ENCODE assay signal across 8 cellular contexts in the genomic region with DNA sequence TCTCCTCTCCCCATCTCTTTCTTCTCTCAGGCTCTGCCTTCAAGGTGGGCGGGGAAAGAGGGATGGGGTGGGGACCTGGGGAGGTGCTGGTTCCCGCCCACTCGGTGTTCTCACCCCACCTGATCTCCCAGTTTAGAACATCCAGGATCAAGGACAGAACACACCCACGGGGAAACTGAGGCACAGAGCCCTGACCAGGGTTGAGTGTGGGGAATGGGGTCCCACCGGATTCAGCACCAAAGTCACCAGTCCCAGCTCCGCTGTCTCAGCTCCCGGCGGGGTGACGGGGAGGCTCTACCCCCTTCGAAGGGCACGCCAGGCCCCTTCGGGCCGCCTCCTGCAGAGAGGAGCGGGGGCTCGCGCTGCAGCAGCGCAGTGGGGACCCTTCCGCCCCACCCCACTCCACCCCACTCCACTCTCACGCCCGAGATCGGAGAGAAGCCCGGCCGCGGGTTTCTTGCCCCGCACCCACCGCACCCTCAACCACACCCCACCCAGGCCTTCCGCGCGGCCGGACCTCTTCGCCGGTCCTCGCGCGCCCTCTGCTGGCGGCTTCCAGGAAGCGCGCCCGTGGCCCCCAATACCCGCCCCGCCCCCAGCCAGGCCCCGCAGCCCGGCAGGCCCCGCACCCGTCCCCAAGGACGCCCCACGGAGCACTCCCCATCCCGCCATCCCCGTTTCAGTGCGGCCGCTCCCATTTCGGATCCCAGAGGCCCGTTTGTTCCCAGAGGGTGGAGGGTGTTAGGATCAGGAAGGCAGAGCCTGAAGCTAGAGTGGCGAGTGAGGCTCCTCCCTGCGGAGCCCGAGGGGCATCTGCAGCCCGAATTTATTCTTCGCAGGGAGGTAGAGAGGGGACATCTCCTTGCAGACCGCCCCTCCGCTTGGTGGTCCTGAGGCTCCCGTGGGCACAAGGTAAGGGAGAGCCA. TPM values are rescaled to one million over a fixed set of nuclear protein-coding genes. Genes with fewer than 3 reads are reported as not detected.
DNase-seq lines count a peak whose midpoint lies in the region; ATAC-seq lines count a peak whose summit lies in the region.

No MANE protein-coding gene starts in this region.

- CTCF ChIA-PET in activated CD4-positive, alpha-beta memory T cell treated with anti-CD3 and anti-CD28 coated beads, Interleukin-2, amount 10 ng/mL, durations not matched to agents 7 days and 5 days (lab: Charles Lee): interaction anchor here (0.6 to 4.5 kb wide), 35 partner anchors 8 to 520 kb away, joined by 3 to 67 read pairs (median 5); a partner anchor contains a TSS

- no peaks in the 10 kb centered on the region for H3K36me3 Mint-ChIP-seq in activated CD4-positive, alpha-beta memory T cell treated with anti-CD3 and anti-CD28 coated beads, Interleukin-2, amount 10 ng/mL, durations not matched to agents 7 days and 5 days (ENCODE audit: low read depth)

- peaks cover 18% of the 10 kb centered on the region for H3K4me1 Mint-ChIP-seq in activated CD4-positive, alpha-beta memory T cell treated with anti-CD3 and anti-CD28 coated beads, Interleukin-2, amount 10 ng/mL, durations not matched to agents 7 days and 5 days

- no peaks in the 10 kb centered on the region for H3K9me3 Mint-ChIP-seq in activated CD4-positive, alpha-beta memory T cell treated with anti-CD3 and anti-CD28 coated beads, Interleukin-2, amount 10 ng/mL, durations not matched to agents 7 days and 5 days

- peaks cover 39% of the 10 kb centered on the region for H3K27me3 Mint-ChIP-seq in activated CD4-positive, alpha-beta memory T cell treated with anti-CD3 and anti-CD28 coated beads, Interleukin-2, amount 10 ng/mL, durations not matched to agents 7 days and 5 days

- peak overlapping the region; percentile 73 for H3K4me3 Mint-ChIP-seq in activated CD4-positive, alpha-beta memory T cell treated with anti-CD3 and anti-CD28 coated beads, Interleukin-2, amount 10 ng/mL, durations not matched to agents 7 days and 5 days

- DNase-seq in NCI-H748 (lab: John Stamatoyannopoulos, UW; ENCODE audit: unreplicated experiment) (peak; percentile 70), NCI-H748 treated with DMSO at 0.1 percent for 48 hours (lab: John Stamatoyannopoulos, UW) (no peak), NCI-H2227 (lab: John Stamatoyannopoulos, UW; ENCODE audit: unreplicated experiment) (peak; percentile 85), medulla oblongata (ENCODE audit: extremely low spot score) (peak; percentile 74)
- DNase-seq in activated CD4-positive, alpha-beta memory T cell treated with anti-CD3 and anti-CD28 coated beads, Interleukin-2, amount 10 ng/mL, durations not matched to agents 7 days and 5 days: peak; percentile 84
- peak; percentile 71 for DNase-seq in effector CD4-positive, alpha-beta T cell
- DNase-seq in stimulated activated CD4-positive, alpha-beta T cell treated with anti-CD3 and anti-CD28 coated beads, TNF-alpha, amount 100 ng/mL, for 4 hours (ENCODE audit: low read depth in 3 of 3): peak; percentile 62 to 74 (median 66)

- POLR2A ChIA-PET in activated CD4-positive, alpha-beta memory T cell treated with anti-CD3 and anti-CD28 coated beads, Interleukin-2, amount 10 ng/mL, durations not matched to agents 7 days and 5 days (lab: Charles Lee): interaction anchor here (1.1 to 1.9 kb wide), 3 partner anchors 11 to 24 kb away, joined by 3 to 5 read pairs (median 4); no protein-coding TSS in a partner anchor

- H3K27ac Mint-ChIP-seq in activated CD4-positive, alpha-beta memory T cell treated with anti-CD3 and anti-CD28 coated beads, Interleukin-2, amount 10 ng/mL, durations not matched to agents 7 days and 5 days: no peak overlapping the region

- peak; percentile 65 for ATAC-seq in HG02943 (IDR thresholded peaks at IDR 0.05; ENCODE audit: low read depth, unreplicated experiment)

RNA-seq across cellular contexts. Expression of a gene that starts 18.0 kb away (rescaled TPM):
- 10 to 100 TPM; 31.9 to 35.9 TPM for total RNA-seq in activated CD4-positive, alpha-beta memory T cell treated with anti-CD3 and anti-CD28 coated beads, Interleukin-2, amount 10 ng/mL, durations not matched to agents 7 days and 5 days

RNA-seq across cellular contexts. Expression of a gene that starts 18.0 kb away (rescaled TPM):
- total RNA-seq in activated CD4-positive, alpha-beta memory T cell treated with anti-CD3 and anti-CD28 coated beads, Interleukin-2, amount 10 ng/mL, durations not matched to agents 7 days and 5 days: 1 to 10 TPM; 4.1 to 5.2 TPM
